In the genomic region with DNA sequence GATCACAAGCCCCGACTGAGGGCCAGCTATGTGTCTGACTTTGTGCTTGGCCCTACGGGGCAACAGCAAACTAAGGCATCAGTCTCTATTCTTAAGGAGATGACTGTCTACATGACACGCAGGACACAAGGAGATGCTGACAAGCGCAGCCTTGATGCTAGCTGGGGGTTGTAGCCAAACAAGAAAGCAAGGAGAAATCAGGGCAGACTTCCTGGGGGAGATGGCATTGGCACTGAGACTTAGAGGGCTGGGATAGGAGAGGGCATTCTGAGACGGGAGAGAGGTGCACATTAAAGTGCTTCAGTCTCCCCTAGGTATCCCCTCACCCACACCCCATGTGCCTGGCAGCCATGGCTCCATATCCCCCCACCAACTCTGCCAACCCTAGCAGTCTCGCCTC, we compare ENCODE assay signal across 8 cellular contexts.
"Had no signal": no experiment of that assay in that cellular context is flagged by ENCODE, and none has a peak within 500 bp of the region (broad histone marks: within the 10 kb centered on the region; RNA-seq: fewer than 3 reads in every experiment).

No MANE protein-coding gene starts in this region.

- H3K27ac ChIP-seq: GM23248 had no signal

- DNase-seq: GM23248, GOT3, H9, HCEC 1CT, IMR-90, KBM-7 had no signal

- FAIRE-seq: H54, HTR-8/SVneo had no signal

- H3K9ac ChIP-seq: GM23248 had no signal

- H3K4me3 Mint-ChIP-seq: H9 had no signal

- H3K4me3 ChIP-seq: GM23248 had no signal

- H2AFZ ChIP-seq: GM23248 had no signal
